8 cellular contexts compared by ENCODE assay signal in genomic region chr4:158729716-158730559, GRCh38. TPM values are rescaled to one million over a fixed set of nuclear protein-coding genes. Genes with fewer than 3 reads are reported as not detected.
DNase-seq lines count a peak whose midpoint lies in the region; ATAC-seq and TF ChIP-seq lines count a peak whose summit lies in the region.

No MANE protein-coding gene starts in this region.

- H3K4me3 ChIP-seq in naive thymus-derived CD4-positive, alpha-beta T cell (ENCODE audit: low read length) = no peak overlapping the region

- peak; percentile 95 for ATAC-seq in GM19023 (IDR thresholded peaks at IDR 0.05; ENCODE audit: unreplicated experiment)
- peak; percentile 85 for ATAC-seq in HG03280 (IDR thresholded peaks at IDR 0.05; ENCODE audit: unreplicated experiment)
- peak; percentile 93 for ATAC-seq in naive thymus-derived CD4-positive, alpha-beta T cell

- H3K27me3 ChIP-seq in naive thymus-derived CD4-positive, alpha-beta T cell (ENCODE audit: control insufficient read depth in 2 of 2, insufficient read depth in 2 of 2, low read length in 2 of 2) = no peaks in the 10 kb centered on the region

- H3K36me3 Mint-ChIP-seq in naive thymus-derived CD4-positive, alpha-beta T cell = no peaks in the 10 kb centered on the region
- H3K36me3 Mint-ChIP-seq in type B pancreatic cell = no peaks in the 10 kb centered on the region

- no peak overlapping the region for H3K4me3 Mint-ChIP-seq in naive thymus-derived CD4-positive, alpha-beta T cell
- no peak overlapping the region for H3K4me3 Mint-ChIP-seq in type B pancreatic cell

- peaks cover 0 to 23% (median 0%) of the 10 kb centered on the region in 7 donors for H3K4me1 Mint-ChIP-seq in naive thymus-derived CD4-positive, alpha-beta T cell
- H3K4me1 Mint-ChIP-seq in type B pancreatic cell (ENCODE audit: unreplicated experiment) = no peaks in the 10 kb centered on the region

- DNase-seq in CD1c-positive myeloid dendritic cell (ENCODE audit: extremely low spot score) = peak; percentile 66
- peak; percentile 19 for DNase-seq in NCI-H526 treated with DMSO at 0.1 percent for 48 hours (lab: John Stamatoyannopoulos, UW)
- peak; percentile 19 for DNase-seq in activated CD8-positive, alpha-beta memory T cell treated with anti-CD3 and anti-CD28 coated beads, Interleukin-2, amount 50 U/mL, for 1 hour (ENCODE audit: extremely low read depth)
- DNase-seq in erythroblast (lab: John Stamatoyannopoulos, UW) = peak; percentile 67 to 76
- DNase-seq in naive thymus-derived CD4-positive, alpha-beta T cell = peak; percentile 18 to 57 (median 44)
- DNase-seq in type B pancreatic cell (ENCODE audit: extremely low spot score, unreplicated experiment) = no peak

- no peaks in the 10 kb centered on the region for H3K36me3 ChIP-seq in naive thymus-derived CD4-positive, alpha-beta T cell (ENCODE audit: control insufficient read depth in 2 of 3, insufficient read depth in 3 of 3, low read length in 3 of 3)

- TF ChIP-seq POLR2A in erythroblast (IDR thresholded peaks at IDR 0.05; ENCODE audit: low read length) = no peak

- H3K4me1 ChIP-seq in naive thymus-derived CD4-positive, alpha-beta T cell (ENCODE audit: control insufficient read depth in 2 of 2, insufficient read depth in 2 of 2, low read length in 2 of 2) = no peaks in the 10 kb centered on the region

- POLR2A ChIA-PET in naive thymus-derived CD4-positive, alpha-beta T cell (lab: Charles Lee) = no interaction called here

- CTCF ChIA-PET in naive thymus-derived CD4-positive, alpha-beta T cell (lab: Charles Lee) = interaction anchor here (0.9 to 1.3 kb wide), 4 partner anchors 50 to 124 kb away, joined by 3 to 9 read pairs (median 3); no protein-coding TSS in a partner anchor

- H3K9me3 ChIP-seq in naive thymus-derived CD4-positive, alpha-beta T cell (ENCODE audit: control insufficient read depth in 2 of 3, low read length in 3 of 3) = no peaks in the 10 kb centered on the region

- TF ChIP-seq CTCF in type B pancreatic cell (conservative IDR thresholded peaks at IDR 0.05) = peak; percentile 79

- peaks cover 26 to 42% (median 32%) of the 10 kb centered on the region in 5 donors for H3K27me3 Mint-ChIP-seq in naive thymus-derived CD4-positive, alpha-beta T cell
- peaks cover 43% of the 10 kb centered on the region for H3K27me3 Mint-ChIP-seq in type B pancreatic cell

- intact Hi-C loops in naive thymus-derived CD4-positive, alpha-beta T cell (cut with micrococcal nuclease) = loop anchor here (1.0 to 2.0 kb wide), 5 partner anchors 39 to 716 kb away; partner anchors contain the start of gene FNIP2 (in 2 of the 2)

- no peak overlapping the region for H3K27ac ChIP-seq in naive thymus-derived CD4-positive, alpha-beta T cell (ENCODE audit: low read depth, low read length)

- H3K27ac Mint-ChIP-seq in naive thymus-derived CD4-positive, alpha-beta T cell = no peak overlapping the region
- H3K27ac Mint-ChIP-seq in type B pancreatic cell = peak overlapping the region; percentile 16

- no peaks in the 10 kb centered on the region for H3K9me3 Mint-ChIP-seq in naive thymus-derived CD4-positive, alpha-beta T cell
- H3K9me3 Mint-ChIP-seq in type B pancreatic cell = no peaks in the 10 kb centered on the region

RNA-seq across cellular contexts. Expression of gene PPID, which starts 6.7 kb away (rescaled TPM):
- 10 to 100 TPM; 13.4 to 46.1 (median 26.5) TPM for total RNA-seq in naive thymus-derived CD4-positive, alpha-beta T cell
- 10 to 100 TPM; 47.0 to 52.0 TPM for polyA plus RNA-seq in naive thymus-derived CD4-positive, alpha-beta T cell
- 34.6 and 40.6 TPM in 2 replicates for total RNA-seq in type B pancreatic cell (ENCODE audit: low replicate concordance)

RNA-seq across cellular contexts. Expression of gene FNIP2, which starts 38.9 kb away (rescaled TPM):
- 10 to 100 TPM in 4 of 5 experiments, 1 to 10 TPM in 1; 9.8 to 19.5 (median 11.5) TPM for total RNA-seq in naive thymus-derived CD4-positive, alpha-beta T cell
- polyA plus RNA-seq in naive thymus-derived CD4-positive, alpha-beta T cell = 1 to 10 TPM; 2.3 to 3.9 TPM
- total RNA-seq in type B pancreatic cell (ENCODE audit: low replicate concordance) = 31.0 and 36.5 TPM in 2 replicates

RNA-seq across cellular contexts. Expression of gene ETFDH, which starts 57.8 kb away (rescaled TPM):
- 10 to 100 TPM; 12.5 to 25.8 (median 17.5) TPM for total RNA-seq in naive thymus-derived CD4-positive, alpha-beta T cell
- 1 to 10 TPM; 6.5 to 8.7 TPM for polyA plus RNA-seq in naive thymus-derived CD4-positive, alpha-beta T cell
- total RNA-seq in type B pancreatic cell (ENCODE audit: low replicate concordance) = 32.5 and 42.2 TPM in 2 replicates

RNA-seq across cellular contexts. Expression of gene C4orf46, which starts 58.3 kb away (rescaled TPM):
- total RNA-seq in naive thymus-derived CD4-positive, alpha-beta T cell = 10 to 100 TPM in 1 of 5 experiments, 1 to 10 TPM in 4; 3.9 to 15.4 (median 4.7) TPM
- polyA plus RNA-seq in naive thymus-derived CD4-positive, alpha-beta T cell = 1 to 10 TPM; 1.8 to 3.2 TPM
- total RNA-seq in type B pancreatic cell (ENCODE audit: low replicate concordance) = 9.2 and 17.5 TPM in 2 replicates
